26 cellular contexts compared by ENCODE assay signal in genomic region chr3:158085358-158085757, GRCh38. TPM values are rescaled to one million over a fixed set of nuclear protein-coding genes. Genes with fewer than 3 reads are reported as not detected.
"Had no signal": no experiment of that assay in that cellular context is flagged by ENCODE, and none has a peak within 500 bp of the region (broad histone marks: within the 10 kb centered on the region; RNA-seq: fewer than 3 reads in every experiment).

No MANE protein-coding gene starts in this region.

- H3K4me3 ChIP-seq: PC-9, SK-N-MC had no signal

- ATAC-seq: activated CD8-positive, alpha-beta memory T cell treated with anti-CD3 and anti-CD28 coated beads, Interleukin-2, amount 10 ng/mL, durations not matched to agents 7 days and 5 days; activated T-cell treated with anti-CD3 and anti-CD28 coated beads, Interleukin-2, amount 50 U/mL, for 4 hours; Right ventricle myocardium inferior; T-cell had no signal

- H3K4me1 Mint-ChIP-seq: activated B cell treated with CpG ODN at 0.5 μM for 24 hours; activated CD4-positive, alpha-beta T cell treated with anti-CD3 and anti-CD28 coated beads, Interleukin-2, amount 10 ng/mL, durations not matched to agents 24 days and 14 days; activated CD8-positive, alpha-beta memory T cell treated with anti-CD3 and anti-CD28 coated beads, Interleukin-2, amount 10 ng/mL, durations not matched to agents 7 days and 5 days; brain; T-cell had no signal

- H3K4me2 ChIP-seq: PC-9 had no signal

- H3K27ac ChIP-seq: PC-9, SK-N-MC had no signal

- H2AFZ ChIP-seq: PC-9 had no signal

- DNase-seq: activated B cell treated with CpG ODN at 0.5 μM for 24 hours; activated CD4-positive, alpha-beta T cell treated with anti-CD3 and anti-CD28 coated beads for 1 hour; activated CD4-positive, alpha-beta T cell treated with anti-CD3 and anti-CD28 coated beads, Interleukin-2, amount 10 ng/mL, durations not matched to agents 24 days and 14 days; activated CD4-positive, alpha-beta T cell treated with anti-CD3 and anti-CD28 coated beads, Interleukin-2, amount 50 U/mL, for 48 hours; activated CD8-positive, alpha-beta memory T cell treated with anti-CD3 and anti-CD28 coated beads, Interleukin-2, amount 10 ng/mL, durations not matched to agents 7 days and 5 days; activated gamma-delta T cell; activated naive CD4-positive, alpha-beta T cell treated with anti-CD3 and anti-CD28 coated beads for 36 hours; activated T-cell treated with anti-CD3 and anti-CD28 coated beads, Interleukin-2, amount 50 U/mL, for 4 hours; amygdala; cerebellar nuclear complex; Karpas-422; MM.1S; NCI-H1105 treated with DMSO at 0.1 percent for 48 hours; NCI-H1436 treated with DMSO at 0.1 percent for 48 hours; NCI-H1930; NCI-H2107; PC-9; T-cell; T-helper 2 cell; T1000 had no signal

- H3K4me3 Mint-ChIP-seq: activated B cell treated with CpG ODN at 0.5 μM for 24 hours; activated CD4-positive, alpha-beta T cell treated with anti-CD3 and anti-CD28 coated beads, Interleukin-2, amount 10 ng/mL, durations not matched to agents 24 days and 14 days; activated CD8-positive, alpha-beta memory T cell treated with anti-CD3 and anti-CD28 coated beads, Interleukin-2, amount 10 ng/mL, durations not matched to agents 7 days and 5 days; activated naive CD4-positive, alpha-beta T cell treated with anti-CD3 and anti-CD28 coated beads for 36 hours; activated naive CD8-positive, alpha-beta T cell; activated T-cell treated with anti-CD3 and anti-CD28 coated beads, Interleukin-2, amount 50 U/mL, for 4 hours; brain; T-cell had no signal

- FAIRE-seq: astrocyte, TTC549 had no signal

- H3K27ac Mint-ChIP-seq: activated B cell treated with CpG ODN at 0.5 μM for 24 hours; activated CD4-positive, alpha-beta T cell treated with anti-CD3 and anti-CD28 coated beads, Interleukin-2, amount 10 ng/mL, durations not matched to agents 24 days and 14 days; activated CD8-positive, alpha-beta memory T cell treated with anti-CD3 and anti-CD28 coated beads, Interleukin-2, amount 10 ng/mL, durations not matched to agents 7 days and 5 days; activated naive CD4-positive, alpha-beta T cell treated with anti-CD3 and anti-CD28 coated beads for 36 hours; activated naive CD8-positive, alpha-beta T cell; brain; T-cell had no signal

- H3K36me3 Mint-ChIP-seq: activated CD8-positive, alpha-beta memory T cell treated with anti-CD3 and anti-CD28 coated beads, Interleukin-2, amount 10 ng/mL, durations not matched to agents 7 days and 5 days; activated naive CD8-positive, alpha-beta T cell; brain; T-cell had no signal

- H3K9me3 Mint-ChIP-seq: activated B cell treated with CpG ODN at 0.5 μM for 24 hours; activated CD4-positive, alpha-beta T cell treated with anti-CD3 and anti-CD28 coated beads, Interleukin-2, amount 10 ng/mL, durations not matched to agents 24 days and 14 days; activated naive CD4-positive, alpha-beta T cell treated with anti-CD3 and anti-CD28 coated beads for 36 hours; activated T-cell treated with anti-CD3 and anti-CD28 coated beads, Interleukin-2, amount 50 U/mL, for 4 hours; brain; T-cell had no signal

RNA-seq across cellular contexts. Expression of gene SHOX2, which starts 20.9 kb away (rescaled TPM):
- total RNA-seq: activated B cell treated with CpG ODN at 0.5 μM for 24 hours; activated CD4-positive, alpha-beta T cell treated with anti-CD3 and anti-CD28 coated beads, Interleukin-2, amount 10 ng/mL, durations not matched to agents 24 days and 14 days; activated CD8-positive, alpha-beta memory T cell treated with anti-CD3 and anti-CD28 coated beads, Interleukin-2, amount 10 ng/mL, durations not matched to agents 7 days and 5 days; activated naive CD4-positive, alpha-beta T cell treated with anti-CD3 and anti-CD28 coated beads for 36 hours; activated T-cell treated with anti-CD3 and anti-CD28 coated beads, Interleukin-2, amount 50 U/mL, for 4 hours; T-cell had no signal
